1 cellular context compared by ENCODE assay signal in genomic region chr19:35206855-35207254, GRCh38.
TF ChIP-seq lines count a peak whose summit lies in the region.

No MANE protein-coding gene starts in this region.

TF ChIP-seq in H1, 55 proteins besides CTCF, POLR2A, EP300 and RAD21:
- TF ChIP-seq TCF12 (IDR thresholded peaks at IDR 0.05; ENCODE audit: low read depth, low read length) (no peak), SP2 (IDR thresholded peaks at IDR 0.05; ENCODE audit: low read length) (no peak), POU5F1 (IDR thresholded peaks at IDR 0.05; ENCODE audit: low read depth, low read length) (no peak), FOSL1 (IDR thresholded peaks at IDR 0.05; ENCODE audit: insufficient read depth, low read depth, low read length) (no peak), GABPA (IDR thresholded peaks at IDR 0.05; ENCODE audit: borderline replicate concordance, insufficient read depth, low read length) (no peak), TBP (IDR thresholded peaks at IDR 0.05; ENCODE audit: low read depth, low read length) (no peak), NANOG (IDR thresholded peaks at IDR 0.05; ENCODE audit: insufficient read depth, low read depth, low read length, poor library complexity, severe bottlenecking) (no peak), EGR1 (IDR thresholded peaks at IDR 0.05; ENCODE audit: borderline replicate concordance, low read depth, low read length) (no peak), RBBP5 (IDR thresholded peaks at IDR 0.05; ENCODE audit: borderline replicate concordance, low read depth, low read length) (no peak), KDM1A (IDR thresholded peaks at IDR 0.05; ENCODE audit: borderline replicate concordance, low read length) (no peak), SP1 (IDR thresholded peaks at IDR 0.05; ENCODE audit: low read depth, low read length) (no peak), BACH1 (IDR thresholded peaks at IDR 0.05; ENCODE audit: low read length) (no peak), NRF1 (IDR thresholded peaks at IDR 0.05; ENCODE audit: low read depth, low read length) (no peak), KDM4A (IDR thresholded peaks at IDR 0.05; ENCODE audit: low read depth, low read length, severe bottlenecking) (no peak), SAP30 (IDR thresholded peaks at IDR 0.05; ENCODE audit: insufficient read depth, insufficient replicate concordance, low read length) (no peak), SIRT6 (IDR thresholded peaks at IDR 0.05; ENCODE audit: low read length) (no peak)
